ENCODE assay signal across 8 cellular contexts in genomic region chr7:87599336-87599735, GRCh38. TPM values are rescaled to one million over a fixed set of nuclear protein-coding genes. Genes with fewer than 3 reads are reported as not detected.
DNase-seq lines count a peak whose midpoint lies in the region; ATAC-seq, FAIRE-seq and TF ChIP-seq lines count a peak whose summit lies in the region.

No MANE protein-coding gene starts in this region.

- intact Hi-C loops in upper lobe of right lung (cut with DNase I) (no loop called here), sigmoid colon (cut with DNase I) (no loop called here)

- no peaks in the 10 kb centered on the region for H3K9me3 ChIP-seq in liver (ENCODE audit: control insufficient read depth in 4 of 4, low read length in 3 of 4)
- H3K9me3 ChIP-seq in upper lobe of right lung: no peaks in the 10 kb centered on the region
- no peaks in the 10 kb centered on the region for H3K9me3 ChIP-seq in sigmoid colon
- no peaks in the 10 kb centered on the region for H3K9me3 ChIP-seq in tibial nerve

- TF ChIP-seq EP300 in sigmoid colon (IDR thresholded peaks at IDR 0.05) (no peak), tibial nerve (IDR thresholded peaks at IDR 0.05) (no peak)

- H3K27ac ChIP-seq in liver (ENCODE audit: low read depth in 1 of 2, low read length in 2 of 2) (peak overlapping the region; percentile 1 to 85), upper lobe of right lung (no peak overlapping the region), sigmoid colon (no peak overlapping the region), tibial nerve (no peak overlapping the region)

- TF ChIP-seq CTCF in liver (IDR thresholded peaks at IDR 0.05; ENCODE audit: low read depth, low read length, missing input control) (no peak), upper lobe of right lung (IDR thresholded peaks at IDR 0.05) (no peak), sigmoid colon (IDR thresholded peaks at IDR 0.05) (no peak), tibial nerve (IDR thresholded peaks at IDR 0.05) (no peak)

- peak overlapping the region; percentile 65 to 87 (median 84) for H3K4me3 ChIP-seq in liver (ENCODE audit: low read depth in 1 of 3, low read length in 3 of 3)
- H3K4me3 ChIP-seq in upper lobe of right lung: peak overlapping the region; percentile 47
- peak overlapping the region in 2 of 4 donors; percentile 48 to 51 for H3K4me3 ChIP-seq in sigmoid colon
- peak overlapping the region in 2 of 4 donors; percentile 46 to 52 for H3K4me3 ChIP-seq in tibial nerve

- no peak for TF ChIP-seq POLR2A in GM12892 (IDR thresholded peaks at IDR 0.05; ENCODE audit: low read depth, low read length)
- TF ChIP-seq POLR2A in sigmoid colon (IDR thresholded peaks at IDR 0.05): no peak
- TF ChIP-seq POLR2A in tibial nerve (IDR thresholded peaks at IDR 0.05): no peak

- 21% methylated on average over 10 of the region's 10 CpGs for WGBS in liver
- 36 to 48% methylated on average over 10 of the region's 10 CpGs for whole genome bisulfite sequencing in sigmoid colon, 2 donors
- WGBS in tibial nerve, 2 donors: 60 to 64% methylated on average over 10 of the region's 10 CpGs

- peak; percentile 94 for ATAC-seq in GM21737 (IDR thresholded peaks at IDR 0.05; ENCODE audit: unreplicated experiment)
- ATAC-seq in upper lobe of right lung: peak; percentile 76

- peak; percentile 33 for DNase-seq in GM12892 (ENCODE audit: insufficient read length)
- DNase-seq in Kasumi-1 (lab: John Stamatoyannopoulos, UW): peak; percentile 90 to 93
- peak; percentile 7 to 37 (median 8) for DNase-seq in activated CD8-positive, alpha-beta memory T cell treated with anti-CD3 and anti-CD28 coated beads for 48 hours (ENCODE audit: low read depth in 2 of 3, low spot score in 2 of 3)
- DNase-seq in upper lobe of right lung: no peak
- DNase-seq in sigmoid colon: no peak
- DNase-seq in tibial nerve (ENCODE audit: low spot score in 2 of 2): no peak

- H3K36me3 ChIP-seq in liver (ENCODE audit: control insufficient read depth in 4 of 4, insufficient read depth in 3 of 4, low read depth in 1 of 4, low read length in 3 of 4): no peaks in the 10 kb centered on the region
- H3K36me3 ChIP-seq in upper lobe of right lung: no peaks in the 10 kb centered on the region
- H3K36me3 ChIP-seq in sigmoid colon: no peaks in the 10 kb centered on the region
- no peaks in the 10 kb centered on the region for H3K36me3 ChIP-seq in tibial nerve

- TF ChIP-seq RAD21 in liver (IDR thresholded peaks at IDR 0.05): peak in 1 of 2 donors; percentile 9

- H3K27me3 ChIP-seq in liver (ENCODE audit: control insufficient read depth in 4 of 4, insufficient read depth in 4 of 4, low read length in 3 of 4) (no peaks in the 10 kb centered on the region), upper lobe of right lung (peaks cover 15% of the 10 kb centered on the region), sigmoid colon (peaks cover 0 to 43% (median 10%) of the 10 kb centered on the region in 3 donors), tibial nerve (peaks cover 0 to 11% of the 10 kb centered on the region in 2 donors)

- H3K9ac ChIP-seq in liver (ENCODE audit: low read depth in 1 of 2, low read length in 2 of 2): peak overlapping the region; percentile 45 to 82

- peak; percentile 93 for FAIRE-seq in GM12892 (lab: Jason Lieb, UNC)

- peaks cover 0 to 25% (median 2%) of the 10 kb centered on the region in 4 donors for H3K4me1 ChIP-seq in liver (ENCODE audit: control insufficient read depth in 4 of 4, insufficient read depth in 4 of 4, low read length in 3 of 4)
- H3K4me1 ChIP-seq in upper lobe of right lung: no peaks in the 10 kb centered on the region
- peaks cover 0 to 13% (median 12%) of the 10 kb centered on the region in 4 donors for H3K4me1 ChIP-seq in sigmoid colon
- peaks cover 0 to 17% (median 0%) of the 10 kb centered on the region in 4 donors for H3K4me1 ChIP-seq in tibial nerve

TF ChIP-seq in liver, 16 proteins besides CTCF, POLR2A, EP300 and RAD21:
- TF ChIP-seq TAF1 (conservative IDR thresholded peaks at IDR 0.05): no peak
- TF ChIP-seq EGR1 (IDR thresholded peaks at IDR 0.05; ENCODE audit: low read depth in 2 of 2): no peak
- TF ChIP-seq FOXA1 (IDR thresholded peaks at IDR 0.05): peak; percentile 32
- TF ChIP-seq REST (IDR thresholded peaks at IDR 0.05): no peak
- TF ChIP-seq HNF4G (IDR thresholded peaks at IDR 0.05): no peak
- TF ChIP-seq GABPA (IDR thresholded peaks at IDR 0.05 in 1 of 2, conservative IDR thresholded peaks at IDR 0.05 in 1 of 2): no peak
- TF ChIP-seq YY1 (IDR thresholded peaks at IDR 0.05): no peak
- TF ChIP-seq, protein P1, sequence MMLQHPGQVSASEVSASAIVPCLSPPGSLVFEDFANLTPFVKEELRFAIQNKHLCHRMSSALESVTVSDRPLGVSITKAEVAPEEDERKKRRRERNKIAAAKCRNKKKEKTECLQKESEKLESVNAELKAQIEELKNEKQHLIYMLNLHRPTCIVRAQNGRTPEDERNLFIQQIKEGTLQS (IDR thresholded peaks at IDR 0.05): no peak
- no peak for TF ChIP-seq JUND (IDR thresholded peaks at IDR 0.05)
- TF ChIP-seq FOXA2 (IDR thresholded peaks at IDR 0.05): peak; percentile 84
- TF ChIP-seq HNF4A (conservative IDR thresholded peaks at IDR 0.05): peak; percentile 46 to 74
- TF ChIP-seq RXRA (IDR thresholded peaks at IDR 0.05): peak in 1 of 2 donors; percentile 47
- TF ChIP-seq, protein P2, sequence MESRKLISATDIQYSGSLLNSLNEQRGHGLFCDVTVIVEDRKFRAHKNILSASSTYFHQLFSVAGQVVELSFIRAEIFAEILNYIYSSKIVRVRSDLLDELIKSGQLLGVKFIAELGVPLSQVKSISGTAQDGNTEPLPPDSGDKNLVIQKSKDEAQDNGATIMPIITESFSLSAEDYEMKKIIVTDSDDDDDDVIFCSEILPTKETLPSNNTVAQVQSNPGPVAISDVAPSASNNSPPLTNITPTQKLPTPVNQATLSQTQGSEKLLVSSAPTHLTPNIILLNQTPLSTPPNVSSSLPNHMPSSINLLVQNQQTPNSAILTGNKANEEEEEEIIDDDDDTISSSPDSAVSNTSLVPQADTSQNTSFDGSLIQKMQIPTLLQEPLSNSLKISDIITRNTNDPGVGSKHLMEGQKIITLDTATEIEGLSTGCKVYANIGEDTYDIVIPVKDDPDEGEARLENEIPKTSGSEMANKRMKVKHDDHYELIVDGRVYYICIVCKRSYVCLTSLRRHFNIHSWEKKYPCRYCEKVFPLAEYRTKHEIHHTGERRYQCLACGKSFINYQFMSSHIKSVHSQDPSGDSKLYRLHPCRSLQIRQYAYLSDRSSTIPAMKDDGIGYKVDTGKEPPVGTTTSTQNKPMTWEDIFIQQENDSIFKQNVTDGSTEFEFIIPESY (IDR thresholded peaks at IDR 0.05): no peak
- no peak for TF ChIP-seq SP1 (IDR thresholded peaks at IDR 0.05)
- TF ChIP-seq NR2F2 (IDR thresholded peaks at IDR 0.05): no peak
- TF ChIP-seq, protein P3, sequence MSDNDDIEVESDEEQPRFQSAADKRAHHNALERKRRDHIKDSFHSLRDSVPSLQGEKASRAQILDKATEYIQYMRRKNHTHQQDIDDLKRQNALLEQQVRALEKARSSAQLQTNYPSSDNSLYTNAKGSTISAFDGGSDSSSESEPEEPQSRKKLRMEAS (IDR thresholded peaks at IDR 0.05): no peak

RNA-seq across cellular contexts. Expression of gene ABCB1, which starts 1.3 kb away (rescaled TPM):
- polyA plus RNA-seq in GM12892 (2012; ENCODE audit: missing spikeins): 1.1 TPM
- total RNA-seq in liver (10 to 100 TPM; 20.6 to 53.2 TPM), upper lobe of right lung (7.5 TPM), sigmoid colon (1 to 10 TPM; 4.6 to 5.8 (median 5.5) TPM), tibial nerve (10 to 100 TPM; 12.8 to 36.0 (median 22.2) TPM)
- polyA plus RNA-seq in liver (10 to 100 TPM; 11.9 to 21.4 TPM), sigmoid colon (10 to 100 TPM in 2 of 3 donors, 1 to 10 TPM in 1; 8.4 to 17.6 (median 13.4) TPM)

RNA-seq across cellular contexts. Expression of gene RUNDC3B, which starts 28.9 kb away (rescaled TPM):
- polyA plus RNA-seq in GM12892 (2012; ENCODE audit: missing spikeins): 0.25 TPM
- 1 to 10 TPM in 1 of 2 donors, under 1 TPM in 1; 0.93 to 6.4 TPM for total RNA-seq in liver
- polyA plus RNA-seq in liver: 1 to 10 TPM; 4.9 to 6.2 TPM
- total RNA-seq in upper lobe of right lung: 1.5 TPM
- 1 to 10 TPM; 1.2 to 3.2 (median 2.7) TPM for total RNA-seq in sigmoid colon
- polyA plus RNA-seq in sigmoid colon: 1 to 10 TPM; 2.0 to 5.5 (median 5.4) TPM
- total RNA-seq in tibial nerve: 10 to 100 TPM in 1 of 4 donors, 1 to 10 TPM in 3; 3.5 to 10.8 (median 4.9) TPM

Comparison
In these comparisons a context has a peak if more than half of its experiments do, and no peak if none do; other contexts are left out.
1. DNase-seq: peak in GM12892 (single experiment), Kasumi-1 (2 of 2) and activated CD8-positive, alpha-beta memory T cell treated with anti-CD3 and anti-CD28 coated beads for 48 hours (3 of 3); none in upper lobe of right lung (single experiment), sigmoid colon (single experiment) and tibial nerve (0 of 2).
2. H3K27ac ChIP-seq: peak in liver (2 of 2); none in upper lobe of right lung (single experiment), sigmoid colon (0 of 4) and tibial nerve (0 of 4).